In genomic region chr17:75827291-75828050, GRCh38 we compare ENCODE assay signal across 1 cellular context.
TF ChIP-seq lines count a peak whose summit lies in the region.

No MANE protein-coding gene starts in this region.

TF ChIP-seq in neural cell, 6 proteins besides CTCF, POLR2A, EP300 and RAD21:
- TF ChIP-seq POLR2AphosphoS5 (IDR thresholded peaks at IDR 0.05) (no peak), MXI1 (conservative IDR thresholded peaks at IDR 0.05; ENCODE audit: poor library complexity, severe bottlenecking) (no peak), SMC3 (conservative IDR thresholded peaks at IDR 0.05; ENCODE audit: poor library complexity) (no peak), REST (IDR thresholded peaks at IDR 0.05; ENCODE audit: borderline replicate concordance) (no peak), EZH2 (IDR thresholded peaks at IDR 0.05; ENCODE audit: borderline replicate concordance, insufficient read depth, low read length, poor library complexity, severe bottlenecking) (no peak), TAF1 (IDR thresholded peaks at IDR 0.05; ENCODE audit: low read depth) (no peak)
TF ChIP-seq in neural cell: peak in this region for 0.
